In genomic region chr9:4327504-4328191, GRCh38 we compare ENCODE assay signal across 1 cellular context.
TF ChIP-seq lines count a peak whose summit lies in the region.

No MANE protein-coding gene starts in this region.

TF ChIP-seq in SK-N-SH, 30 proteins besides CTCF, POLR2A, EP300 and RAD21 (continued from another document):
- TF ChIP-seq, protein P1, sequence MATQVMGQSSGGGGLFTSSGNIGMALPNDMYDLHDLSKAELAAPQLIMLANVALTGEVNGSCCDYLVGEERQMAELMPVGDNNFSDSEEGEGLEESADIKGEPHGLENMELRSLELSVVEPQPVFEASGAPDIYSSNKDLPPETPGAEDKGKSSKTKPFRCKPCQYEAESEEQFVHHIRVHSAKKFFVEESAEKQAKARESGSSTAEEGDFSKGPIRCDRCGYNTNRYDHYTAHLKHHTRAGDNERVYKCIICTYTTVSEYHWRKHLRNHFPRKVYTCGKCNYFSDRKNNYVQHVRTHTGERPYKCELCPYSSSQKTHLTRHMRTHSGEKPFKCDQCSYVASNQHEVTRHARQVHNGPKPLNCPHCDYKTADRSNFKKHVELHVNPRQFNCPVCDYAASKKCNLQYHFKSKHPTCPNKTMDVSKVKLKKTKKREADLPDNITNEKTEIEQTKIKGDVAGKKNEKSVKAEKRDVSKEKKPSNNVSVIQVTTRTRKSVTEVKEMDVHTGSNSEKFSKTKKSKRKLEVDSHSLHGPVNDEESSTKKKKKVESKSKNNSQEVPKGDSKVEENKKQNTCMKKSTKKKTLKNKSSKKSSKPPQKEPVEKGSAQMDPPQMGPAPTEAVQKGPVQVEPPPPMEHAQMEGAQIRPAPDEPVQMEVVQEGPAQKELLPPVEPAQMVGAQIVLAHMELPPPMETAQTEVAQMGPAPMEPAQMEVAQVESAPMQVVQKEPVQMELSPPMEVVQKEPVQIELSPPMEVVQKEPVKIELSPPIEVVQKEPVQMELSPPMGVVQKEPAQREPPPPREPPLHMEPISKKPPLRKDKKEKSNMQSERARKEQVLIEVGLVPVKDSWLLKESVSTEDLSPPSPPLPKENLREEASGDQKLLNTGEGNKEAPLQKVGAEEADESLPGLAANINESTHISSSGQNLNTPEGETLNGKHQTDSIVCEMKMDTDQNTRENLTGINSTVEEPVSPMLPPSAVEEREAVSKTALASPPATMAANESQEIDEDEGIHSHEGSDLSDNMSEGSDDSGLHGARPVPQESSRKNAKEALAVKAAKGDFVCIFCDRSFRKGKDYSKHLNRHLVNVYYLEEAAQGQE (IDR thresholded peaks at IDR 0.05; ENCODE audit: low read depth, low read length) = peak; percentile 90
